In the genomic region with DNA sequence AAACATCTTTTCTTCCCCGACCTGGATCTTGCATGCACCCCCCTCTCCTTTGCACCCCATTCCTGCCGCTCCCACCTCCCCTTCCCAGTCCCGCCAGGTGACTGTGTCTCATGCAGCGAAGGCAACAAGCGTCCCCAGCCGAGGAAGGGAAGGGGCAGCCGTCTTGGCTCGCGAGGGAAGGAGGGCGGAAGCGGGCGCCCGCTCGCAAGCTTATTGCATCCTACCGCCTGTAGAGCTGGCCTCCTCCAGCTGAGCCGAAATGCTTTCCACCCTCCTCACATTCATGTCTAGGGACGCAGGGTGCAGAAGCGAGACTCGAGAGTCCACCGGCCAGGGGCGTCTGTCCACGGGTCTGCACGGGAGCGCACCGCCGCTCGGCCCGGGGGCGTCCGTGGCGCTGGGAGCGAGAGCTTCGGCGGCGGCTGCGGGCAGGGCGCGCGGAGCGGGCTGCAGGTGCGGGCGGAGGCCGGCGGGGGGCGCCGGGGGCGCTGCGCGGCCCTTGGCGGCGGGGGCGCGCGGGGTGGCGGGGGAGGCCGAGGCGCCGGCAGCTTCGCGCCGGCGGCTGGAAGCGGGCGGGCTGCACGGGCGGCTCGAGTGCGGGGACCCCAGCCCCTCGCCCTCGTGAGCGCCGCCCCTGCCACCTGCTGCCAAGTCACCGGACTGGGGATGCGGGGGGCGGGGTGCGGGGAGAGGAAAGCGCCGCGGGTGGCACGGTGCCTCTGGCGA, we compare ENCODE assay signal across 10 cellular contexts. TPM values are rescaled to one million over a fixed set of nuclear protein-coding genes. Genes with fewer than 3 reads are reported as not detected.
DNase-seq lines count a peak whose midpoint lies in the region; FAIRE-seq and TF ChIP-seq lines count a peak whose summit lies in the region.
"Had no signal": no experiment of that assay in that cellular context is flagged by ENCODE, and none has a peak within 500 bp of the region (broad histone marks: within the 10 kb centered on the region; RNA-seq: fewer than 3 reads in every experiment).

A gene (minus strand): TSS at position 426 of the 726 bp plus-strand sequence.

- DNase-seq in NCI-H510A treated with DMSO at 0.1 percent for 48 hours (lab: John Stamatoyannopoulos, UW) = peak; percentile 3
- no peak for DNase-seq in NCI-H510A (lab: John Stamatoyannopoulos, UW)
- peak; percentile 52 for DNase-seq in activated CD8-positive, alpha-beta memory T cell treated with anti-CD3 and anti-CD28 coated beads, Interleukin-2, amount 50 U/mL, for 48 hours
- DNase-seq in left ventricle myocardium inferior = no peak
- DNase-seq in smooth muscle cell (lab: John Stamatoyannopoulos, UW; ENCODE audit: unreplicated experiment) = no peak
- no peak for DNase-seq in GM12892 (ENCODE audit: insufficient read length)
- DNase-seq in SHP77 treated with DMSO at 0.1 percent for 48 hours (lab: John Stamatoyannopoulos, UW) = no peak
- DNase-seq in activated T-helper 1 cell treated with anti-CD3 and anti-CD28 coated beads, Interleukin-12 subunit alpha, Interleukin-12 subunit beta, Interleukin-2, Interleukin-4 antibody, amounts not matched to agents 30 ng/mL and 10 ng/mL and 1 ng/mL, durations not matched to agents 14 hours and 24 hours and 36 hours (ENCODE audit: low spot score) = no peak
- DNase-seq: naive B cell had no signal

- H3K9ac ChIP-seq in smooth muscle cell (ENCODE audit: low read depth) = no peak within 1 kb of the TSS

- no peaks in the 10 kb centered on the region for H3K4me1 Mint-ChIP-seq in activated T-helper 1 cell treated with anti-CD3 and anti-CD28 coated beads, Interleukin-12 subunit alpha, Interleukin-12 subunit beta, Interleukin-2, Interleukin-4 antibody, amounts not matched to agents 30 ng/mL and 10 ng/mL and 1 ng/mL, durations not matched to agents 14 hours and 24 hours and 36 hours (ENCODE audit: low read depth)
- H3K4me1 Mint-ChIP-seq: naive B cell had no signal

- peaks cover 18% of the 10 kb centered on the region for H3K27me3 Mint-ChIP-seq in activated T-helper 1 cell treated with anti-CD3 and anti-CD28 coated beads, Interleukin-12 subunit alpha, Interleukin-12 subunit beta, Interleukin-2, Interleukin-4 antibody, amounts not matched to agents 30 ng/mL and 10 ng/mL and 1 ng/mL, durations not matched to agents 14 hours and 24 hours and 36 hours (ENCODE audit: insufficient read depth)

- no peaks in the 10 kb centered on the region for H3F3A ChIP-seq in smooth muscle cell (ENCODE audit: low read depth)

- peak within 1 kb of the TSS; percentile 49 for H2AFZ ChIP-seq in smooth muscle cell (ENCODE audit: low read depth)

- TF ChIP-seq CTCF in left ventricle myocardium inferior (IDR thresholded peaks at IDR 0.05; ENCODE audit: borderline replicate concordance) (no peak), smooth muscle cell (IDR thresholded peaks at IDR 0.05; ENCODE audit: borderline replicate concordance, insufficient read depth, poor library complexity, severe bottlenecking) (no peak)

- H3K79me2 ChIP-seq in smooth muscle cell (ENCODE audit: low read depth) = no peaks in the 10 kb centered on the region

- H3K27ac Mint-ChIP-seq in activated T-helper 1 cell treated with anti-CD3 and anti-CD28 coated beads, Interleukin-12 subunit alpha, Interleukin-12 subunit beta, Interleukin-2, Interleukin-4 antibody, amounts not matched to agents 30 ng/mL and 10 ng/mL and 1 ng/mL, durations not matched to agents 14 hours and 24 hours and 36 hours = no peak within 1 kb of the TSS
- H3K27ac Mint-ChIP-seq: CD4-positive, CD25-positive, alpha-beta regulatory T cell had no signal

- H3K4me1 ChIP-seq in left ventricle myocardium inferior = peaks cover 4% of the 10 kb centered on the region
- no peaks in the 10 kb centered on the region for H3K4me1 ChIP-seq in smooth muscle cell (ENCODE audit: low read depth)

- H3K36me3 ChIP-seq in left ventricle myocardium inferior = no peaks in the 10 kb centered on the region
- H3K36me3 ChIP-seq in smooth muscle cell (ENCODE audit: low read depth) = no peaks in the 10 kb centered on the region

- intact Hi-C loops in left ventricle myocardium inferior (cut with micrococcal nuclease) = no loop called here
- intact Hi-C loops in activated T-helper 1 cell treated with anti-CD3 and anti-CD28 coated beads, Interleukin-12 subunit alpha, Interleukin-12 subunit beta, Interleukin-2, Interleukin-4 antibody, amounts not matched to agents 30 ng/mL and 10 ng/mL and 1 ng/mL, durations not matched to agents 14 hours and 24 hours and 36 hours (cut with micrococcal nuclease) = no loop called here

- H3K4me3 Mint-ChIP-seq in activated T-helper 1 cell treated with anti-CD3 and anti-CD28 coated beads, Interleukin-12 subunit alpha, Interleukin-12 subunit beta, Interleukin-2, Interleukin-4 antibody, amounts not matched to agents 30 ng/mL and 10 ng/mL and 1 ng/mL, durations not matched to agents 14 hours and 24 hours and 36 hours = no peak within 1 kb of the TSS
- H3K4me3 Mint-ChIP-seq: CD4-positive, CD25-positive, alpha-beta regulatory T cell; naive B cell had no signal

- no peak within 1 kb of the TSS for H3K27ac ChIP-seq in left ventricle myocardium inferior (replicated peaks)
- H3K27ac ChIP-seq in smooth muscle cell (ENCODE audit: low read depth) = no peak within 1 kb of the TSS

- H3K27me3 ChIP-seq in left ventricle myocardium inferior (ENCODE audit: low read depth) = peaks cover 50% of the 10 kb centered on the region
- peaks cover 66% of the 10 kb centered on the region for H3K27me3 ChIP-seq in smooth muscle cell (ENCODE audit: low read depth)

- H3K9me3 ChIP-seq in left ventricle myocardium inferior (replicated peaks) (no peaks in the 10 kb centered on the region), smooth muscle cell (replicated peaks; ENCODE audit: low read depth) (no peaks in the 10 kb centered on the region)

- H3K36me3 Mint-ChIP-seq in activated T-helper 1 cell treated with anti-CD3 and anti-CD28 coated beads, Interleukin-12 subunit alpha, Interleukin-12 subunit beta, Interleukin-2, Interleukin-4 antibody, amounts not matched to agents 30 ng/mL and 10 ng/mL and 1 ng/mL, durations not matched to agents 14 hours and 24 hours and 36 hours (ENCODE audit: low read depth) = no peaks in the 10 kb centered on the region
- H3K36me3 Mint-ChIP-seq: CD4-positive, CD25-positive, alpha-beta regulatory T cell had no signal

- no peak for FAIRE-seq in GM12892 (lab: Jason Lieb, UNC)

- H4K20me1 ChIP-seq in smooth muscle cell (ENCODE audit: low read depth) = no peaks in the 10 kb centered on the region

- peak within 1 kb of the TSS; percentile 88 for H3K4me2 ChIP-seq in smooth muscle cell

- peak within 1 kb of the TSS; percentile 55 for H3K4me3 ChIP-seq in left ventricle myocardium inferior
- H3K4me3 ChIP-seq in smooth muscle cell = peak within 1 kb of the TSS; percentile 50

- TF ChIP-seq POLR2A in GM12892 (IDR thresholded peaks at IDR 0.05; ENCODE audit: low read depth, low read length) = no peak

- no peaks in the 10 kb centered on the region for H3K9me3 Mint-ChIP-seq in activated T-helper 1 cell treated with anti-CD3 and anti-CD28 coated beads, Interleukin-12 subunit alpha, Interleukin-12 subunit beta, Interleukin-2, Interleukin-4 antibody, amounts not matched to agents 30 ng/mL and 10 ng/mL and 1 ng/mL, durations not matched to agents 14 hours and 24 hours and 36 hours

- under 1% methylated on average over 42 of the region's 81 CpGs for WGBS in smooth muscle cell (ENCODE audit: low lambda C conversion rate)

RNA-seq across cellular contexts. Expression of the gene that starts here (rescaled TPM):
- not detected for total RNA-seq in left ventricle myocardium inferior
- total RNA-seq in smooth muscle cell = 0.18 TPM in 1 of 2 replicates, not detected in the other
- 0.07 and 0.44 TPM in 2 replicates for polyA plus RNA-seq in smooth muscle cell
- polyA plus RNA-seq in GM12892 (2012; ENCODE audit: missing spikeins) = 0.87 TPM
- total RNA-seq in activated T-helper 1 cell treated with anti-CD3 and anti-CD28 coated beads, Interleukin-12 subunit alpha, Interleukin-12 subunit beta, Interleukin-2, Interleukin-4 antibody, amounts not matched to agents 30 ng/mL and 10 ng/mL and 1 ng/mL, durations not matched to agents 14 hours and 24 hours and 36 hours = not detected in 2 replicates
- total RNA-seq: CD4-positive, CD25-positive, alpha-beta regulatory T cell had no signal

Comparison
In these comparisons a context has a peak if more than half of its experiments do, and no peak if none do; other contexts are left out.
1. DNase-seq: peak in NCI-H510A treated with DMSO at 0.1 percent for 48 hours (single experiment) and activated CD8-positive, alpha-beta memory T cell treated with anti-CD3 and anti-CD28 coated beads, Interleukin-2, amount 50 U/mL, for 48 hours (single experiment); none in NCI-H510A (single experiment), left ventricle myocardium inferior (single experiment), smooth muscle cell (single experiment), GM12892 (single experiment), SHP77 treated with DMSO at 0.1 percent for 48 hours (single experiment) and activated T-helper 1 cell treated with anti-CD3 and anti-CD28 coated beads, Interleukin-12 subunit alpha, Interleukin-12 subunit beta, Interleukin-2, Interleukin-4 antibody, amounts not matched to agents 30 ng/mL and 10 ng/mL and 1 ng/mL, durations not matched to agents 14 hours and 24 hours and 36 hours (single experiment).